29 cellular contexts compared by ENCODE assay signal in the genomic region with DNA sequence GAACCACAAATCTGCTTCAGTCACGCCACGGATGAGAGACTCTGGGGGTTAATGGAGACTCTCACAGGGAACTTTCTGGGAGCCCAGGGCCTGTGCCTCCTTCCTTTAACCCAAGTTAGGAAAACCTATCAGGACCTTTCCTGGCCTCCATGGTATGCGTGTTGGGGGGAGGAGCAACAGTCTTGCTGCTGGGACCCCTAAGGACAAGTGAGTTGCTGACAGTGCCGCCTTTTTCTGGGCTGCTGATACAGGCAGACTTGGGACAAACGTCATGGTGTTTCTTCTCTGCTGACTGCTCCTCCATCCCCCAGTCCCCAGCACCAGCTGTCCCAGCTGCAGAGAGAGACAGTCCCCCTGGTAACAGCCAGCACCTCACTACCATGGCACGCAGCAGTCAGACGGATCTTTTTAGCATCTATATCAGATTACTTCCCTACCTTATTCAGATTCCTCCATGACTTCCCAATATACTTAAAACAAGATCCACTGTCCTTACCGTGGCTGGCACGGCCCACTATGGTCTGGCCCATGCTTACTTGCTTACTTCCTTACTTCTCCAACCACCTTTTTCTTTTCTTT. TPM values are rescaled to one million over a fixed set of nuclear protein-coding genes. Genes with fewer than 3 reads are reported as not detected.
A peak's percentile ranks its signal among the peaks of the same experiment; 100 is the strongest.
DNase-seq lines count a peak whose midpoint lies in the region; ATAC-seq, FAIRE-seq and TF ChIP-seq lines count a peak whose summit lies in the region.
"Had no signal": no experiment of that assay in that cellular context is flagged by ENCODE, and none has a peak within 500 bp of the region (broad histone marks: within the 10 kb centered on the region; RNA-seq: fewer than 3 reads in every experiment).

No MANE protein-coding gene starts in this region.

- no peak for ATAC-seq in naive B cell (ENCODE audit: low read depth in 2 of 2)
- no peak for ATAC-seq in GM18502 (IDR thresholded peaks at IDR 0.05; ENCODE audit: poor library complexity, unreplicated experiment)
- ATAC-seq in HG03108 (IDR thresholded peaks at IDR 0.05; ENCODE audit: unreplicated experiment), result no peak
- ATAC-seq in HG03571 (IDR thresholded peaks at IDR 0.05; ENCODE audit: unreplicated experiment), result no peak
- ATAC-seq: HCT116, K562, left cardiac atrium, Right ventricle myocardium inferior had no signal

- peaks cover 0 to 6% (median 3%) of the 10 kb centered on the region in 4 experiments; a peak in 3 of 7 replicates for H3K4me1 ChIP-seq in H1 (replicated peaks in 1 of 4; ENCODE audit: control insufficient read depth in 3 of 4, insufficient read depth in 4 of 4, low read length in 3 of 4)

- H3K18ac ChIP-seq in H1 (ENCODE audit: extremely low read depth, low read length), result no peak overlapping the region

- intact Hi-C loops in activated naive CD4-positive, alpha-beta T cell treated with anti-CD3 and anti-CD28 coated beads for 36 hours (cut with micrococcal nuclease), result no loop called here
- intact Hi-C loops in activated T-helper 2 cell treated with anti-CD3 and anti-CD28 coated beads, Interferon-gamma antibody, Interleukin-2, Interleukin-4, amounts not matched to agents 10 μg/mL and 5 μg/mL and 100 μg/mL, durations not matched to agents 14 hours and 24 hours and 36 hours (cut with micrococcal nuclease), result no loop called here

- H3K4me3 Mint-ChIP-seq in activated naive CD4-positive, alpha-beta T cell treated with anti-CD3 and anti-CD28 coated beads for 36 hours, result no peak overlapping the region
- no peak overlapping the region for H3K4me3 Mint-ChIP-seq in naive B cell
- no peak overlapping the region for H3K4me3 Mint-ChIP-seq in activated T-helper 2 cell treated with anti-CD3 and anti-CD28 coated beads, Interferon-gamma antibody, Interleukin-2, Interleukin-4, amounts not matched to agents 10 μg/mL and 5 μg/mL and 100 μg/mL, durations not matched to agents 14 hours and 24 hours and 36 hours (ENCODE audit: low read depth)
- H3K4me3 Mint-ChIP-seq: activated naive CD8-positive, alpha-beta T cell treated with anti-CD3 and anti-CD28 coated beads, Interleukin-2, amount 10 ng/mL, durations not matched to agents 7 days and 5 days; nephron progenitor cell had no signal

- H3K79me1 ChIP-seq in H1 (ENCODE audit: low read depth, low read length), result no peaks in the 10 kb centered on the region

- no peak overlapping the region for H2BK15ac ChIP-seq in H1 (ENCODE audit: low read length)

- H3K36me3 Mint-ChIP-seq in activated naive CD4-positive, alpha-beta T cell treated with anti-CD3 and anti-CD28 coated beads for 36 hours (ENCODE audit: low read depth), result no peaks in the 10 kb centered on the region
- H3K36me3 Mint-ChIP-seq in naive B cell, result no peaks in the 10 kb centered on the region
- no peaks in the 10 kb centered on the region for H3K36me3 Mint-ChIP-seq in activated T-helper 2 cell treated with anti-CD3 and anti-CD28 coated beads, Interferon-gamma antibody, Interleukin-2, Interleukin-4, amounts not matched to agents 10 μg/mL and 5 μg/mL and 100 μg/mL, durations not matched to agents 14 hours and 24 hours and 36 hours (ENCODE audit: low read depth)
- H3K36me3 Mint-ChIP-seq: activated naive CD8-positive, alpha-beta T cell treated with anti-CD3 and anti-CD28 coated beads, Interleukin-2, amount 10 ng/mL, durations not matched to agents 7 days and 5 days had no signal

- peak overlapping the region; percentile 12 for H3K27ac Mint-ChIP-seq in activated naive CD4-positive, alpha-beta T cell treated with anti-CD3 and anti-CD28 coated beads for 36 hours
- peak overlapping the region in 4 of 6 donors; percentile 44 to 94 (median 72) for H3K27ac Mint-ChIP-seq in naive B cell
- no peak overlapping the region for H3K27ac Mint-ChIP-seq in activated T-helper 2 cell treated with anti-CD3 and anti-CD28 coated beads, Interferon-gamma antibody, Interleukin-2, Interleukin-4, amounts not matched to agents 10 μg/mL and 5 μg/mL and 100 μg/mL, durations not matched to agents 14 hours and 24 hours and 36 hours
- H3K27ac Mint-ChIP-seq: activated naive CD8-positive, alpha-beta T cell treated with anti-CD3 and anti-CD28 coated beads, Interleukin-2, amount 10 ng/mL, durations not matched to agents 7 days and 5 days; nephron progenitor cell had no signal

- TF ChIP-seq EP300 in H1 (IDR thresholded peaks at IDR 0.05; ENCODE audit: borderline replicate concordance in 1 of 2, low read depth in 2 of 2, low read length in 2 of 2), result no peak

- no peak overlapping the region for H3K14ac ChIP-seq in H1 (ENCODE audit: insufficient read length)

- H2BK12ac ChIP-seq in H1 (ENCODE audit: low read depth, low read length), result 0 out of 2 replicates have a peak overlapping the region, but pooled peaks have one; percentile 39

- H3K27me3 Mint-ChIP-seq in activated naive CD4-positive, alpha-beta T cell treated with anti-CD3 and anti-CD28 coated beads for 36 hours (ENCODE audit: low read depth), result no peaks in the 10 kb centered on the region
- no peaks in the 10 kb centered on the region for H3K27me3 Mint-ChIP-seq in naive B cell
- H3K27me3 Mint-ChIP-seq in activated T-helper 2 cell treated with anti-CD3 and anti-CD28 coated beads, Interferon-gamma antibody, Interleukin-2, Interleukin-4, amounts not matched to agents 10 μg/mL and 5 μg/mL and 100 μg/mL, durations not matched to agents 14 hours and 24 hours and 36 hours (ENCODE audit: low read depth), result no peaks in the 10 kb centered on the region
- H3K27me3 Mint-ChIP-seq: activated naive CD8-positive, alpha-beta T cell treated with anti-CD3 and anti-CD28 coated beads, Interleukin-2, amount 10 ng/mL, durations not matched to agents 7 days and 5 days had no signal

- no peak overlapping the region for H2BK5ac ChIP-seq in H1 (ENCODE audit: low read depth, low read length)

- no peak overlapping the region for H3K27ac ChIP-seq in H1 (ENCODE audit: low read depth, low read length)
- H3K27ac ChIP-seq: stomach, tibial nerve, WERI-Rb-1 had no signal

- H3K9me3 Mint-ChIP-seq in activated naive CD4-positive, alpha-beta T cell treated with anti-CD3 and anti-CD28 coated beads for 36 hours, result no peaks in the 10 kb centered on the region
- no peaks in the 10 kb centered on the region for H3K9me3 Mint-ChIP-seq in naive B cell
- H3K9me3 Mint-ChIP-seq in activated T-helper 2 cell treated with anti-CD3 and anti-CD28 coated beads, Interferon-gamma antibody, Interleukin-2, Interleukin-4, amounts not matched to agents 10 μg/mL and 5 μg/mL and 100 μg/mL, durations not matched to agents 14 hours and 24 hours and 36 hours, result no peaks in the 10 kb centered on the region
- H3K9me3 Mint-ChIP-seq: activated naive CD8-positive, alpha-beta T cell treated with anti-CD3 and anti-CD28 coated beads, Interleukin-2, amount 10 ng/mL, durations not matched to agents 7 days and 5 days; nephron progenitor cell had no signal

- no peaks in the 10 kb centered on the region for H3K27me3 ChIP-seq in H1 (replicated peaks in 1 of 4; ENCODE audit: control insufficient read depth in 3 of 4, extremely low read depth in 1 of 4, insufficient read depth in 3 of 4, low read length in 3 of 4)
- H3K27me3 ChIP-seq: MG63, stomach, tibial nerve had no signal

- H3K23ac ChIP-seq in H1 (ENCODE audit: insufficient read length), result no peak overlapping the region

- POLR2A ChIA-PET in H1 (lab: Charles Lee; ENCODE audit: partially characterized antibody), result interaction anchor here (1.6 to 2.2 kb wide), 2 partner anchors 11 to 13 kb away, joined by 5 to 11 read pairs; partner anchors contain the start of genes DDX28 and DUS2

- H3K56ac ChIP-seq in H1 (replicated peaks; ENCODE audit: insufficient read length, low read depth, low read length), result no peak overlapping the region

- H3K4me1 Mint-ChIP-seq in activated naive CD4-positive, alpha-beta T cell treated with anti-CD3 and anti-CD28 coated beads for 36 hours (ENCODE audit: low read depth), result peaks cover 31% of the 10 kb centered on the region
- H3K4me1 Mint-ChIP-seq in naive B cell, result peaks cover 30 to 39% (median 32%) of the 10 kb centered on the region in 3 donors
- peaks cover 13% of the 10 kb centered on the region for H3K4me1 Mint-ChIP-seq in activated T-helper 2 cell treated with anti-CD3 and anti-CD28 coated beads, Interferon-gamma antibody, Interleukin-2, Interleukin-4, amounts not matched to agents 10 μg/mL and 5 μg/mL and 100 μg/mL, durations not matched to agents 14 hours and 24 hours and 36 hours (ENCODE audit: low read depth)

- no peak overlapping the region for H3K4me3 ChIP-seq in H1 (ENCODE audit: extremely low read depth in 1 of 4, insufficient read depth in 2 of 4, low read depth in 3 of 4, low read length in 4 of 4)
- H3K4me3 ChIP-seq: K562, MG63, stomach, tibial nerve had no signal

- no peaks in the 10 kb centered on the region for H3K79me2 ChIP-seq in H1 (ENCODE audit: control insufficient read depth in 1 of 2, insufficient read depth in 2 of 2, low read length in 2 of 2)

- H2AK5ac ChIP-seq in H1 (ENCODE audit: low read depth, low read length), result no peak overlapping the region

- H3K9ac ChIP-seq in H1 (replicated peaks in 1 of 4; ENCODE audit: extremely low read depth in 1 of 4, low read depth in 3 of 4, low read length in 3 of 4), result no peak overlapping the region

- H3K36me3 ChIP-seq in H1 (ENCODE audit: control insufficient read depth in 2 of 4, insufficient read depth in 4 of 4, low read length in 3 of 4), result no peaks in the 10 kb centered on the region
- H3K36me3 ChIP-seq: MG63, stomach, tibial nerve, WERI-Rb-1 had no signal

- H2BK120ac ChIP-seq in H1 (replicated peaks; ENCODE audit: low read depth, low read length), result no peak overlapping the region

- H4K8ac ChIP-seq in H1 (ENCODE audit: extremely low read depth, insufficient read depth, low read length), result no peak overlapping the region

- no peak for TF ChIP-seq POLR2A in H1 (IDR thresholded peaks at IDR 0.05; ENCODE audit: control extremely low read depth in 1 of 2, low read depth in 2 of 2, low read length in 2 of 2)

- CTCF ChIA-PET in activated naive CD4-positive, alpha-beta T cell treated with anti-CD3 and anti-CD28 coated beads for 36 hours (lab: Charles Lee), result interaction anchor here (0.7 to 0.9 kb wide), 2 partner anchors 20 to 55 kb away, joined by 3 to 4 read pairs; no protein-coding TSS in a partner anchor
- CTCF ChIA-PET in H1 (lab: Charles Lee; ENCODE audit: partially characterized antibody), result interaction anchor here (1.5 to 1.7 kb wide), 3 partner anchors 15 to 31 kb away, joined by 3 to 4 read pairs (median 4); no protein-coding TSS in a partner anchor

- H3K23me2 ChIP-seq in H1 (ENCODE audit: low read depth, low read length), result no peaks in the 10 kb centered on the region

- no peak for FAIRE-seq in H1 (lab: Jason Lieb, UNC)
- FAIRE-seq: K562 had no signal

- no peak overlapping the region for H4K5ac ChIP-seq in H1 (ENCODE audit: insufficient read length, low read depth, low read length)

- DNase-seq in activated naive CD4-positive, alpha-beta T cell treated with anti-CD3 and anti-CD28 coated beads for 36 hours, result no peak
- DNase-seq in activated naive CD4-positive, alpha-beta T cell treated with anti-CD3 and anti-CD28 coated beads, Interleukin-2, amount 50 U/mL, for 16 hours, result no peak
- DNase-seq in H1 (ENCODE audit: low read depth in 1 of 2, low spot score in 2 of 2) (no peak), naive B cell (no peak)
- no peak for DNase-seq in activated T-helper 2 cell treated with anti-CD3 and anti-CD28 coated beads, Interferon-gamma antibody, Interleukin-2, Interleukin-4, amounts not matched to agents 10 μg/mL and 5 μg/mL and 100 μg/mL, durations not matched to agents 14 hours and 24 hours and 36 hours (ENCODE audit: low spot score)
- DNase-seq: activated naive CD8-positive, alpha-beta T cell treated with anti-CD3 and anti-CD28 coated beads, Interleukin-2, amount 10 ng/mL, durations not matched to agents 7 days and 5 days; AML-193; central memory CD4-positive, alpha-beta T cell; head of caudate nucleus; left cardiac atrium; MG63; NCI-H1436; NCI-H2107; nephron progenitor cell; stomach; T-helper 9 cell; WERI-Rb-1 had no signal

- H3K4me2 ChIP-seq in H1 (ENCODE audit: insufficient read depth in 1 of 2, low read depth in 2 of 2, low read length in 2 of 2), result peak overlapping the region in 1 of 2 experiments; percentile 19; a peak in 2 of 4 replicates

- no peaks in the 10 kb centered on the region for H4K20me1 ChIP-seq in H1 (replicated peaks in 1 of 2; ENCODE audit: control insufficient read depth in 1 of 2, insufficient read depth in 2 of 2, low read length in 2 of 2)

- no peak for TF ChIP-seq CTCF in H1 (IDR thresholded peaks at IDR 0.05; ENCODE audit: control extremely low read depth in 1 of 3, insufficient read depth in 1 of 3, low read depth in 1 of 3, low read length in 3 of 3)

- no peaks in the 10 kb centered on the region for H3K9me3 ChIP-seq in H1 (ENCODE audit: insufficient read depth in 2 of 2, low read depth in 1 of 2, low read length in 1 of 2)
- H3K9me3 ChIP-seq: MG63, stomach, tibial nerve had no signal

- no peak overlapping the region; the same call in 1 of the 2 replicates for H2BK20ac ChIP-seq in H1 (ENCODE audit: low read length)

- TF ChIP-seq RAD21 in H1 (IDR thresholded peaks at IDR 0.05 in 1 of 2, conservative IDR thresholded peaks at IDR 0.05 in 1 of 2; ENCODE audit: low read depth in 2 of 2, low read length in 2 of 2), result no peak

- peak overlapping the region; percentile 86 for H2AFZ ChIP-seq in H1 (ENCODE audit: low read length)

- no peak overlapping the region for H3K4ac ChIP-seq in H1 (replicated peaks; ENCODE audit: insufficient read length, low read depth, low read length)

- no peak overlapping the region for H4K91ac ChIP-seq in H1 (replicated peaks; ENCODE audit: insufficient read length, low read length)

- WGBS in H1 (ENCODE audit: extremely low coverage in 1 of 2, insufficient coverage in 1 of 2, insufficient read length in 1 of 2, insufficient replicate concordance in 2 of 2, low coverage in 1 of 2, low lambda C conversion rate in 2 of 2, missing lambda C conversion rate in 1 of 2), 2 experiments, result 83% methylated on average over 9 of the region's 9 CpGs; no CpG with 5 or more reads in 1 of the 2 experiments

RNA-seq across cellular contexts. Expression of gene DPEP2NB, which starts 6.5 kb away (rescaled TPM):
- total RNA-seq in activated naive CD4-positive, alpha-beta T cell treated with anti-CD3 and anti-CD28 coated beads for 36 hours, result not detected
- not detected in 2 replicates for total RNA-seq in H1 (2021; fragmentation: NEBNext Ultra II Directional; extraction: Animal tissue kit (Norgen Biotek cat#: 25700))
- polyA plus RNA-seq in H1 (2011; rRNA removed) (not detected in 2 replicates), naive B cell (ENCODE audit: low read depth in 6 of 6) (under 1 TPM in 1 of 6 donors, not detected in 5; 0.45 TPM)
- polyA plus RNA-seq in H1 (2011; cell fraction: cytosol; rRNA removed), result not detected
- not detected for polyA plus RNA-seq in H1 (2011; cell fraction: nucleus; rRNA removed)
- polyA plus RNA-seq in H1 (2012, experiment 1 of 2), result not detected in 4 replicates
- polyA plus RNA-seq in H1 (2012, experiment 2 of 2), result not detected
- polyA plus RNA-seq in H1 (2013, experiment 1 of 2), result not detected
- polyA plus RNA-seq in H1 (2013, experiment 2 of 2), result not detected
- 0.20 TPM in 1 of 2 replicates, not detected in the other for polyA minus RNA-seq in H1 (2011; rRNA and poly(A)+ RNA removed)
- polyA minus RNA-seq in H1 (2011; cell fraction: cytosol; rRNA and poly(A)+ RNA removed), result not detected
- polyA minus RNA-seq in H1 (2011; cell fraction: nucleus; rRNA and poly(A)+ RNA removed), result not detected
- total RNA-seq in activated T-helper 2 cell treated with anti-CD3 and anti-CD28 coated beads, Interferon-gamma antibody, Interleukin-2, Interleukin-4, amounts not matched to agents 10 μg/mL and 5 μg/mL and 100 μg/mL, durations not matched to agents 14 hours and 24 hours and 36 hours, result not detected in 2 replicates
- total RNA-seq: A172; activated naive CD8-positive, alpha-beta T cell treated with anti-CD3 and anti-CD28 coated beads, Interleukin-2, amount 10 ng/mL, durations not matched to agents 7 days and 5 days; dermis microvascular lymphatic vessel endothelial cell; HT1080; K562; left cardiac atrium; NCI-H460; posterior vena cava; Right ventricle myocardium inferior; stomach; tibial nerve had no signal
- polyA plus RNA-seq: K562, stomach had no signal

RNA-seq across cellular contexts. Expression of gene DPEP2, which starts 10.0 kb away (rescaled TPM):
- 1 to 10 TPM; 3.1 to 3.8 TPM for total RNA-seq in activated naive CD4-positive, alpha-beta T cell treated with anti-CD3 and anti-CD28 coated beads for 36 hours
- total RNA-seq in H1 (2021; fragmentation: NEBNext Ultra II Directional; extraction: Animal tissue kit (Norgen Biotek cat#: 25700)), result not detected in 2 replicates
- polyA plus RNA-seq in H1 (2011; rRNA removed) (0.05 TPM in 1 of 2 replicates, not detected in the other), naive B cell (ENCODE audit: low read depth in 6 of 6) (100 to 1,000 TPM in 1 of 6 donors, 10 to 100 TPM in 5; 57.3 to 125 (median 75.1) TPM)
- polyA plus RNA-seq in H1 (2011; cell fraction: cytosol; rRNA removed), result not detected
- 0.11 TPM for polyA plus RNA-seq in H1 (2011; cell fraction: nucleus; rRNA removed)
- polyA plus RNA-seq in H1 (2012, experiment 1 of 2), result not detected in 4 replicates
- not detected for polyA plus RNA-seq in H1 (2012, experiment 2 of 2)
- not detected for polyA plus RNA-seq in H1 (2013, experiment 1 of 2)
- not detected for polyA plus RNA-seq in H1 (2013, experiment 2 of 2)
- polyA minus RNA-seq in H1 (2011; rRNA and poly(A)+ RNA removed), result not detected in 2 replicates
- not detected for polyA minus RNA-seq in H1 (2011; cell fraction: cytosol; rRNA and poly(A)+ RNA removed)
- not detected for polyA minus RNA-seq in H1 (2011; cell fraction: nucleus; rRNA and poly(A)+ RNA removed)
- 3.7 and 4.3 TPM in 2 replicates for total RNA-seq in activated T-helper 2 cell treated with anti-CD3 and anti-CD28 coated beads, Interferon-gamma antibody, Interleukin-2, Interleukin-4, amounts not matched to agents 10 μg/mL and 5 μg/mL and 100 μg/mL, durations not matched to agents 14 hours and 24 hours and 36 hours
- total RNA-seq: A172, HT1080, NCI-H460 had no signal

RNA-seq across cellular contexts. Expression of gene DDX28, which starts 13.8 kb away (rescaled TPM):
- total RNA-seq in activated naive CD4-positive, alpha-beta T cell treated with anti-CD3 and anti-CD28 coated beads for 36 hours, result 1 to 10 TPM; 9.4 to 9.7 TPM
- total RNA-seq in H1 (2021; fragmentation: NEBNext Ultra II Directional; extraction: Animal tissue kit (Norgen Biotek cat#: 25700)), result 16.8 and 17.2 TPM in 2 replicates
- polyA plus RNA-seq in H1 (2011; rRNA removed), result 28.1 and 30.3 TPM in 2 replicates
- polyA plus RNA-seq in H1 (2011; cell fraction: cytosol; rRNA removed), result 27.4 TPM
- polyA plus RNA-seq in H1 (2011; cell fraction: nucleus; rRNA removed), result 25.0 TPM
- 13.7 to 19.1 TPM (median 17.3 TPM) in 4 replicates for polyA plus RNA-seq in H1 (2012, experiment 1 of 2)
- polyA plus RNA-seq in H1 (2012, experiment 2 of 2), result 21.1 TPM
- 12.0 TPM for polyA plus RNA-seq in H1 (2013, experiment 1 of 2)
- 10.7 TPM for polyA plus RNA-seq in H1 (2013, experiment 2 of 2)
- 24.2 and 24.9 TPM in 2 replicates for polyA minus RNA-seq in H1 (2011; rRNA and poly(A)+ RNA removed)
- polyA minus RNA-seq in H1 (2011; cell fraction: cytosol; rRNA and poly(A)+ RNA removed), result 13.0 TPM
- polyA minus RNA-seq in H1 (2011; cell fraction: nucleus; rRNA and poly(A)+ RNA removed), result 34.5 TPM
- polyA plus RNA-seq in naive B cell (ENCODE audit: low read depth in 6 of 6), result 10 to 100 TPM; 39.8 to 71.5 (median 48.8) TPM
- 19.3 TPM in 2 replicates for total RNA-seq in activated T-helper 2 cell treated with anti-CD3 and anti-CD28 coated beads, Interferon-gamma antibody, Interleukin-2, Interleukin-4, amounts not matched to agents 10 μg/mL and 5 μg/mL and 100 μg/mL, durations not matched to agents 14 hours and 24 hours and 36 hours

RNA-seq across cellular contexts. Expression of gene DUS2, which starts 13.8 kb away (rescaled TPM):
- 10 to 100 TPM; 22.9 to 25.2 TPM for total RNA-seq in activated naive CD4-positive, alpha-beta T cell treated with anti-CD3 and anti-CD28 coated beads for 36 hours
- 24.5 and 27.0 TPM in 2 replicates for total RNA-seq in H1 (2021; fragmentation: NEBNext Ultra II Directional; extraction: Animal tissue kit (Norgen Biotek cat#: 25700))
- 17.2 and 20.9 TPM in 2 replicates for polyA plus RNA-seq in H1 (2011; rRNA removed)
- 22.2 TPM for polyA plus RNA-seq in H1 (2011; cell fraction: cytosol; rRNA removed)
- 35.4 TPM for polyA plus RNA-seq in H1 (2011; cell fraction: nucleus; rRNA removed)
- 15.5 to 20.7 TPM (median 20.4 TPM) in 4 replicates for polyA plus RNA-seq in H1 (2012, experiment 1 of 2)
- 12.7 TPM for polyA plus RNA-seq in H1 (2012, experiment 2 of 2)
- 12.3 TPM for polyA plus RNA-seq in H1 (2013, experiment 1 of 2)
- polyA plus RNA-seq in H1 (2013, experiment 2 of 2), result 10.4 TPM
- polyA minus RNA-seq in H1 (2011; rRNA and poly(A)+ RNA removed), result 24.0 and 31.2 TPM in 2 replicates
- polyA minus RNA-seq in H1 (2011; cell fraction: cytosol; rRNA and poly(A)+ RNA removed), result 17.2 TPM
- polyA minus RNA-seq in H1 (2011; cell fraction: nucleus; rRNA and poly(A)+ RNA removed), result 27.8 TPM
- 10 to 100 TPM; 36.8 to 51.8 (median 49.9) TPM for polyA plus RNA-seq in naive B cell (ENCODE audit: low read depth in 6 of 6)
- 31.2 and 34.3 TPM in 2 replicates for total RNA-seq in activated T-helper 2 cell treated with anti-CD3 and anti-CD28 coated beads, Interferon-gamma antibody, Interleukin-2, Interleukin-4, amounts not matched to agents 10 μg/mL and 5 μg/mL and 100 μg/mL, durations not matched to agents 14 hours and 24 hours and 36 hours

RNA-seq across cellular contexts. Expression of gene DPEP3, which starts 28.9 kb away (rescaled TPM):
- under 1 TPM in 1 of 2 experiments, not detected in 1; 0.19 TPM for total RNA-seq in activated naive CD4-positive, alpha-beta T cell treated with anti-CD3 and anti-CD28 coated beads for 36 hours
- total RNA-seq in H1 (2021; fragmentation: NEBNext Ultra II Directional; extraction: Animal tissue kit (Norgen Biotek cat#: 25700)), result 9.9 and 10.6 TPM in 2 replicates
- polyA plus RNA-seq in H1 (2011; rRNA removed) (6.5 and 12.7 TPM in 2 replicates), naive B cell (ENCODE audit: low read depth in 6 of 6) (under 1 TPM in 4 of 6 donors, not detected in 2; 0.44 to 0.83 (median 0.55) TPM)
- polyA plus RNA-seq in H1 (2011; cell fraction: cytosol; rRNA removed), result 5.6 TPM
- 14.0 TPM for polyA plus RNA-seq in H1 (2011; cell fraction: nucleus; rRNA removed)
- polyA plus RNA-seq in H1 (2012, experiment 1 of 2), result 5.9 to 9.4 TPM (median 8.9 TPM) in 4 replicates
- 11.5 TPM for polyA plus RNA-seq in H1 (2012, experiment 2 of 2)
- polyA plus RNA-seq in H1 (2013, experiment 1 of 2), result 12.1 TPM
- polyA plus RNA-seq in H1 (2013, experiment 2 of 2), result 10.7 TPM
- 2.9 and 5.2 TPM in 2 replicates for polyA minus RNA-seq in H1 (2011; rRNA and poly(A)+ RNA removed)
- 3.7 TPM for polyA minus RNA-seq in H1 (2011; cell fraction: cytosol; rRNA and poly(A)+ RNA removed)
- 3.0 TPM for polyA minus RNA-seq in H1 (2011; cell fraction: nucleus; rRNA and poly(A)+ RNA removed)
- total RNA-seq in activated T-helper 2 cell treated with anti-CD3 and anti-CD28 coated beads, Interferon-gamma antibody, Interleukin-2, Interleukin-4, amounts not matched to agents 10 μg/mL and 5 μg/mL and 100 μg/mL, durations not matched to agents 14 hours and 24 hours and 36 hours, result not detected in 2 replicates
- total RNA-seq: A172, dermis microvascular lymphatic vessel endothelial cell, HT1080, K562, left cardiac atrium, NCI-H460, posterior vena cava, Right ventricle myocardium inferior, stomach had no signal
- polyA plus RNA-seq: K562, stomach had no signal
